In genomic region chr5:109191153-109191558, GRCh38 we compare ENCODE assay signal across 8 cellular contexts.
DNase-seq lines count a peak whose midpoint lies in the region; ATAC-seq and TF ChIP-seq lines count a peak whose summit lies in the region.

No MANE protein-coding gene starts in this region.

- ATAC-seq in GM21381 (IDR thresholded peaks at IDR 0.05; ENCODE audit: unreplicated experiment): peak; percentile 45

- TF ChIP-seq POLR2A in erythroblast (IDR thresholded peaks at IDR 0.05; ENCODE audit: low read length): no peak

- DNase-seq in CMK (ENCODE audit: low read depth): peak; percentile 46
- DNase-seq in M059J (ENCODE audit: low read depth): peak; percentile 60
- peak; percentile 81 to 87 for DNase-seq in erythroblast (lab: John Stamatoyannopoulos, UW)
- no peak for DNase-seq in DMS79 treated with DMSO at 0.1 percent for 48 hours (lab: John Stamatoyannopoulos, UW)
- DNase-seq in activated T-cell treated with anti-CD3 and anti-CD28 coated beads, Interleukin-2, amount 50 U/mL, for 1 hour: no peak
- no peak for DNase-seq in NCI-H146 (lab: John Stamatoyannopoulos, UW)
- DNase-seq in nucleus accumbens (lab: John Stamatoyannopoulos, UW): no peak

Comparison
In these comparisons a context has a peak if more than half of its experiments do, and no peak if none do; other contexts are left out.
1. DNase-seq: peak in CMK (single experiment), M059J (single experiment) and erythroblast (2 of 2); none in DMS79 treated with DMSO at 0.1 percent for 48 hours (single experiment), activated T-cell treated with anti-CD3 and anti-CD28 coated beads, Interleukin-2, amount 50 U/mL, for 1 hour (single experiment), NCI-H146 (single experiment) and nucleus accumbens (0 of 56).